ENCODE assay signal across 18 cellular contexts in genomic region chr10:119425881-119426170, GRCh38.
A peak's percentile ranks its signal among the peaks of the same experiment; 100 is the strongest.
DNase-seq lines count a peak whose midpoint lies in the region; ATAC-seq and TF ChIP-seq lines count a peak whose summit lies in the region.
"Had no signal": no experiment of that assay in that cellular context is flagged by ENCODE, and none has a peak within 500 bp of the region (broad histone marks: within the 10 kb centered on the region; RNA-seq: fewer than 3 reads in every experiment).

No MANE protein-coding gene starts in this region.

- H3K9me3 Mint-ChIP-seq in neural crest cell (no peaks in the 10 kb centered on the region), Caco-2 (ENCODE audit: unreplicated experiment) (no peaks in the 10 kb centered on the region)
- H3K9me3 Mint-ChIP-seq: CD4-positive, alpha-beta T cell; HFFc6 had no signal

- intact Hi-C loops in left ventricle myocardium superior (cut with micrococcal nuclease) (no loop called here), left ventricle myocardium inferior (cut with micrococcal nuclease) (no loop called here), OCI-LY7 (cut with micrococcal nuclease; ENCODE audit: unreplicated experiment) (no loop called here), vagina (cut with DNase I) (no loop called here), Caco-2 (cut with micrococcal nuclease; ENCODE audit: unreplicated experiment) (no loop called here)

- H3K4me1 ChIP-seq in left ventricle myocardium inferior (peaks cover 29% of the 10 kb centered on the region), OCI-LY7 (ENCODE audit: insufficient read depth, low read length, poor library complexity, severe bottlenecking) (peaks cover 14% of the 10 kb centered on the region), vagina (peaks cover 16% of the 10 kb centered on the region), Caco-2 (no peaks in the 10 kb centered on the region)

- no peak for TF ChIP-seq POLR2A in vagina (IDR thresholded peaks at IDR 0.05)

- H3K27me3 ChIP-seq in left ventricle myocardium inferior (ENCODE audit: low read depth) (no peaks in the 10 kb centered on the region), vagina (no peaks in the 10 kb centered on the region), Caco-2 (replicated peaks; ENCODE audit: control insufficient read depth, insufficient read depth, low read length) (no peaks in the 10 kb centered on the region)

- POLR2A ChIA-PET in OCI-LY7 (lab: Charles Lee): no interaction called here
- POLR2A ChIA-PET in Caco-2 (lab: Charles Lee): no interaction called here

- H3K4me3 Mint-ChIP-seq in neural crest cell (no peak overlapping the region), Caco-2 (ENCODE audit: unreplicated experiment) (no peak overlapping the region)
- H3K4me3 Mint-ChIP-seq: B cell; CD4-positive, alpha-beta T cell; HFFc6 had no signal

- H3K4me2 ChIP-seq in OCI-LY7 (ENCODE audit: low read length): peak overlapping the region; percentile 23; the same call in 1 of the 2 replicates

- TF ChIP-seq CTCF in left ventricle myocardium inferior (IDR thresholded peaks at IDR 0.05; ENCODE audit: borderline replicate concordance) (no peak), OCI-LY7 (conservative IDR thresholded peaks at IDR 0.05; ENCODE audit: low read length) (no peak), neural crest cell (conservative IDR thresholded peaks at IDR 0.05) (no peak), vagina (IDR thresholded peaks at IDR 0.05) (no peak), Caco-2 (IDR thresholded peaks at IDR 0.05; ENCODE audit: insufficient read depth in 1 of 2, low read depth in 1 of 2, low read length in 1 of 2, severe bottlenecking in 1 of 2, unreplicated experiment in 1 of 2) (no peak)

- no peaks in the 10 kb centered on the region for H3K79me2 ChIP-seq in OCI-LY7 (ENCODE audit: insufficient read depth, low read depth, low read length)

- no peak for ATAC-seq in left ventricle myocardium superior
- ATAC-seq: GM12878, HCT116 had no signal

- DNase-seq in left ventricle myocardium superior (peak; percentile 28), left ventricle myocardium inferior (no peak), OCI-LY7 (ENCODE audit: low spot score) (no peak), neural crest cell (ENCODE audit: low read depth, low spot score) (no peak), vagina (ENCODE audit: extremely low spot score in 2 of 2) (no peak), NCI-H1930 (lab: John Stamatoyannopoulos, UW) (no peak), Caco-2 (no peak)
- DNase-seq: CD4-positive, alpha-beta T cell; DMS153; DMS79; GOT3; H7; HFFc6; IMR-90 had no signal

- H2AFZ ChIP-seq in OCI-LY7 (ENCODE audit: low read length): no peak overlapping the region

- no peaks in the 10 kb centered on the region for H3K27me3 Mint-ChIP-seq in neural crest cell (ENCODE audit: low read depth)
- H3K27me3 Mint-ChIP-seq in Caco-2 (ENCODE audit: insufficient read depth, unreplicated experiment): no peaks in the 10 kb centered on the region
- H3K27me3 Mint-ChIP-seq: B cell; CD4-positive, alpha-beta T cell had no signal

- peaks cover 26% of the 10 kb centered on the region for H3K4me1 Mint-ChIP-seq in neural crest cell
- H3K4me1 Mint-ChIP-seq in Caco-2 (ENCODE audit: low read depth, unreplicated experiment): no peaks in the 10 kb centered on the region

- CTCF ChIA-PET in OCI-LY7 (lab: Charles Lee; ENCODE audit: unreplicated experiment) (interaction anchor here (0.6 to 1.0 kb wide), 4 partner anchors 18 to 507 kb away, joined by 3 to 13 read pairs (median 5); no protein-coding TSS in a partner anchor), Caco-2 (lab: Charles Lee) (interaction anchor here (1.1 kb wide), 1 partner anchor 226 kb away, joined by 5 read pairs; no protein-coding TSS in a partner anchor)

- H3K27ac Mint-ChIP-seq in neural crest cell (ENCODE audit: unreplicated experiment) (peak overlapping the region; percentile 76), Caco-2 (ENCODE audit: unreplicated experiment) (no peak overlapping the region)
- H3K27ac Mint-ChIP-seq: B cell; CD4-positive, alpha-beta T cell; HFFc6 had no signal

- no peaks in the 10 kb centered on the region for H4K20me1 ChIP-seq in OCI-LY7 (ENCODE audit: insufficient read depth, low read length)

- H3K9me2 ChIP-seq in OCI-LY7 (ENCODE audit: insufficient read depth, low read length): no peaks in the 10 kb centered on the region

- H3K4me3 ChIP-seq in left ventricle myocardium inferior (no peak overlapping the region), OCI-LY7 (ENCODE audit: low read depth, low read length, poor library complexity, severe bottlenecking) (no peak overlapping the region), vagina (no peak overlapping the region), Caco-2 (ENCODE audit: low read depth, low read length) (no peak overlapping the region)
- H3K4me3 ChIP-seq: GM12878 had no signal

- no peaks in the 10 kb centered on the region for H3K9me3 ChIP-seq in left ventricle myocardium inferior (replicated peaks)
- H3K9me3 ChIP-seq in OCI-LY7 (ENCODE audit: low read length): no peaks in the 10 kb centered on the region
- H3K9me3 ChIP-seq in vagina: no peaks in the 10 kb centered on the region
- no peaks in the 10 kb centered on the region for H3K9me3 ChIP-seq in Caco-2

- H3K27ac ChIP-seq in left ventricle myocardium inferior (replicated peaks) (no peak overlapping the region), OCI-LY7 (ENCODE audit: low read depth, low read length, poor library complexity, severe bottlenecking) (no peak overlapping the region), vagina (no peak overlapping the region)
- H3K27ac ChIP-seq: C4-2B had no signal

- H3K36me3 ChIP-seq in left ventricle myocardium inferior: peaks cover 80% of the 10 kb centered on the region
- H3K36me3 ChIP-seq in OCI-LY7 (ENCODE audit: insufficient read depth, low read length): peaks cover 13% of the 10 kb centered on the region
- peaks cover 0 to 25% of the 10 kb centered on the region in 2 donors for H3K36me3 ChIP-seq in vagina
- no peaks in the 10 kb centered on the region; the same call in 1 of the 2 replicates for H3K36me3 ChIP-seq in Caco-2 (ENCODE audit: control insufficient read depth, insufficient read depth, low read length)

- BruUV-seq in OCI-LY7 (replicated peaks; lab: Mats Ljungman, UMichigan) (no TSS peak), Caco-2 (replicated peaks; lab: Mats Ljungman, UMichigan) (no TSS peak)

- H3K36me3 Mint-ChIP-seq in neural crest cell (ENCODE audit: low read depth) (peaks cover 3% of the 10 kb centered on the region), Caco-2 (ENCODE audit: insufficient read depth, unreplicated experiment) (no peaks in the 10 kb centered on the region)
